1 cellular context compared by ENCODE assay signal in the genomic region with DNA sequence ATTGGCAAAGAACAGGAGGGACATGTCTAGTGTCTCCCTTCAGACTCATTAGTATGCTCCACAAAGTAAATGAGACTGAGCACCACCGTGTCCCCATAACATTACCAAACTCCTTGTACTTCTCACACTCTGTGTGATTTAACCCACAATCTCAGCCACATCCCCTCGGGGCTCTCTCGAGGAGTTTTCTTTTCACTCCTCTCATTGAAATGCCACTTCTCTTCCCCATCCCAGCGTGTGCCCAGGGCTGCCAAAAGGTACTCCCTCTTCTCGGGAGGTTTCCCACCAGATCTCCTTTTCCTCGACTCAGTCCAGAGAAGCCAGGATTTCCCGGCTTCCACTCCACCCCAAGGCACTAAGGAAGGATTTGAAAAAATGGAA.
TF ChIP-seq lines count a peak whose summit lies in the region.

No MANE protein-coding gene starts in this region.

TF ChIP-seq in WTC11, 78 proteins besides CTCF, POLR2A, EP300 and RAD21 (continued from another document):
- TF ChIP-seq, protein P1, sequence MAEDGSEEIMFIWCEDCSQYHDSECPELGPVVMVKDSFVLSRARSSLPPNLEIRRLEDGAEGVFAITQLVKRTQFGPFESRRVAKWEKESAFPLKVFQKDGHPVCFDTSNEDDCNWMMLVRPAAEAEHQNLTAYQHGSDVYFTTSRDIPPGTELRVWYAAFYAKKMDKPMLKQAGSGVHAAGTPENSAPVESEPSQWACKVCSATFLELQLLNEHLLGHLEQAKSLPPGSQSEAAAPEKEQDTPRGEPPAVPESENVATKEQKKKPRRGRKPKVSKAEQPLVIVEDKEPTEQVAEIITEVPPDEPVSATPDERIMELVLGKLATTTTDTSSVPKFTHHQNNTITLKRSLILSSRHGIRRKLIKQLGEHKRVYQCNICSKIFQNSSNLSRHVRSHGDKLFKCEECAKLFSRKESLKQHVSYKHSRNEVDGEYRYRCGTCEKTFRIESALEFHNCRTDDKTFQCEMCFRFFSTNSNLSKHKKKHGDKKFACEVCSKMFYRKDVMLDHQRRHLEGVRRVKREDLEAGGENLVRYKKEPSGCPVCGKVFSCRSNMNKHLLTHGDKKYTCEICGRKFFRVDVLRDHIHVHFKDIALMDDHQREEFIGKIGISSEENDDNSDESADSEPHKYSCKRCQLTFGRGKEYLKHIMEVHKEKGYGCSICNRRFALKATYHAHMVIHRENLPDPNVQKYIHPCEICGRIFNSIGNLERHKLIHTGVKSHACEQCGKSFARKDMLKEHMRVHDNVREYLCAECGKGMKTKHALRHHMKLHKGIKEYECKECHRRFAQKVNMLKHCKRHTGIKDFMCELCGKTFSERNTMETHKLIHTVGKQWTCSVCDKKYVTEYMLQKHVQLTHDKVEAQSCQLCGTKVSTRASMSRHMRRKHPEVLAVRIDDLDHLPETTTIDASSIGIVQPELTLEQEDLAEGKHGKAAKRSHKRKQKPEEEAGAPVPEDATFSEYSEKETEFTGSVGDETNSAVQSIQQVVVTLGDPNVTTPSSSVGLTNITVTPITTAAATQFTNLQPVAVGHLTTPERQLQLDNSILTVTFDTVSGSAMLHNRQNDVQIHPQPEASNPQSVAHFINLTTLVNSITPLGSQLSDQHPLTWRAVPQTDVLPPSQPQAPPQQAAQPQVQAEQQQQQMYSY (CRISPR knock-in tag; IDR thresholded peaks at IDR 0.05): no peak
- TF ChIP-seq, protein P2, sequence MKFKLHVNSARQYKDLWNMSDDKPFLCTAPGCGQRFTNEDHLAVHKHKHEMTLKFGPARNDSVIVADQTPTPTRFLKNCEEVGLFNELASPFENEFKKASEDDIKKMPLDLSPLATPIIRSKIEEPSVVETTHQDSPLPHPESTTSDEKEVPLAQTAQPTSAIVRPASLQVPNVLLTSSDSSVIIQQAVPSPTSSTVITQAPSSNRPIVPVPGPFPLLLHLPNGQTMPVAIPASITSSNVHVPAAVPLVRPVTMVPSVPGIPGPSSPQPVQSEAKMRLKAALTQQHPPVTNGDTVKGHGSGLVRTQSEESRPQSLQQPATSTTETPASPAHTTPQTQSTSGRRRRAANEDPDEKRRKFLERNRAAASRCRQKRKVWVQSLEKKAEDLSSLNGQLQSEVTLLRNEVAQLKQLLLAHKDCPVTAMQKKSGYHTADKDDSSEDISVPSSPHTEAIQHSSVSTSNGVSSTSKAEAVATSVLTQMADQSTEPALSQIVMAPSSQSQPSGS (CRISPR knock-in tag; IDR thresholded peaks at IDR 0.05; ENCODE audit: borderline replicate concordance, low read depth): no peak
- TF ChIP-seq, protein P3, sequence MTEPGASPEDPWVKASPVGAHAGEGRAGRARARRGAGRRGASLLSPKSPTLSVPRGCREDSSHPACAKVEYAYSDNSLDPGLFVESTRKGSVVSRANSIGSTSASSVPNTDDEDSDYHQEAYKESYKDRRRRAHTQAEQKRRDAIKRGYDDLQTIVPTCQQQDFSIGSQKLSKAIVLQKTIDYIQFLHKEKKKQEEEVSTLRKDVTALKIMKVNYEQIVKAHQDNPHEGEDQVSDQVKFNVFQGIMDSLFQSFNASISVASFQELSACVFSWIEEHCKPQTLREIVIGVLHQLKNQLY (CRISPR knock-in tag; IDR thresholded peaks at IDR 0.05): no peak
- TF ChIP-seq, protein P4, sequence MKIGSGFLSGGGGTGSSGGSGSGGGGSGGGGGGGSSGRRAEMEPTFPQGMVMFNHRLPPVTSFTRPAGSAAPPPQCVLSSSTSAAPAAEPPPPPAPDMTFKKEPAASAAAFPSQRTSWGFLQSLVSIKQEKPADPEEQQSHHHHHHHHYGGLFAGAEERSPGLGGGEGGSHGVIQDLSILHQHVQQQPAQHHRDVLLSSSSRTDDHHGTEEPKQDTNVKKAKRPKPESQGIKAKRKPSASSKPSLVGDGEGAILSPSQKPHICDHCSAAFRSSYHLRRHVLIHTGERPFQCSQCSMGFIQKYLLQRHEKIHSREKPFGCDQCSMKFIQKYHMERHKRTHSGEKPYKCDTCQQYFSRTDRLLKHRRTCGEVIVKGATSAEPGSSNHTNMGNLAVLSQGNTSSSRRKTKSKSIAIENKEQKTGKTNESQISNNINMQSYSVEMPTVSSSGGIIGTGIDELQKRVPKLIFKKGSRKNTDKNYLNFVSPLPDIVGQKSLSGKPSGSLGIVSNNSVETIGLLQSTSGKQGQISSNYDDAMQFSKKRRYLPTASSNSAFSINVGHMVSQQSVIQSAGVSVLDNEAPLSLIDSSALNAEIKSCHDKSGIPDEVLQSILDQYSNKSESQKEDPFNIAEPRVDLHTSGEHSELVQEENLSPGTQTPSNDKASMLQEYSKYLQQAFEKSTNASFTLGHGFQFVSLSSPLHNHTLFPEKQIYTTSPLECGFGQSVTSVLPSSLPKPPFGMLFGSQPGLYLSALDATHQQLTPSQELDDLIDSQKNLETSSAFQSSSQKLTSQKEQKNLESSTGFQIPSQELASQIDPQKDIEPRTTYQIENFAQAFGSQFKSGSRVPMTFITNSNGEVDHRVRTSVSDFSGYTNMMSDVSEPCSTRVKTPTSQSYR (CRISPR knock-in tag; IDR thresholded peaks at IDR 0.05): no peak
